Comparison of ENCODE assay signal across 10 cellular contexts in the genomic region with DNA sequence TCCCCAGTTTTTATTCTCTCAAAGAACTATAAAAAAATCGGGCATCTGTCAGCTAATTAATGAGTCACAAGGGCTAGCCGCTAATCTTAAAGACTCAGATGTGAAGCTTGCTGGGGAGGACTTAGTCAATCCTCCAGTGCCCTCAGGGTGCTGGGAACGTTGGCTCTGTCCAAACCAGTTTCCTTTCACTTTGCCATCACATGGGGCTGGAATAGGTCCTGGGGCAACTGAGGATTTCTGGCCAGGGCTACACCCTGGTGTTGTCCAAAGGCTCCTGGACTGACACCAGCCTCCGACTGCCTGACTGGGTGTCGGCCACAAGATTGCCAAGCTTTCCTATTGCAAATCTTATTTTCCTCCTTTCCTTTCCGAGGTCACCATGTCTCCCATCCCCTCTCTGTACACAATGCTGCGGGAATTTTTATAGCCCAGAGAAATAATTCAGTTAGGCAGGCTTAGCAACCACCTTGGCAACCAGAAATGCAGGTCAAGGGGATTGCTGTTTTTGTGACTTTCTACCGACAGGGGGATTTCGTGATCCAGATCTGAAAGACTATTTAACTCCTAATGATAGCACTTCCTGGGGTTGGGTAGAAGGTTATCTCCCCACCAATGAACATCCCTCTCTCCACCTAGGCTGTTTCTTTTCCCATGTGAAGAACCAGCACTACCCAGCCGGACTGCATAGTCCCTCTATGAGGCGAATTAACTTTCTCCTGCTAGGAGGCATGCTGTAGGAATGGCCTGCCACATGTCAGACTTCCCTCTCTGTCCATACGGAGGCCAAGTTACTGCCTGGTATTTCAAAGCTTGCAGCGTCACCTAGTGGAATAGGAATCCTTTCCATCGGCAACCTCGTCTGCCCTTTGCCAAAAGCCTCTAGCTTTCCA. TPM values are rescaled to one million over a fixed set of nuclear protein-coding genes. Genes with fewer than 3 reads are reported as not detected.
DNase-seq lines count a peak whose midpoint lies in the region; ATAC-seq and TF ChIP-seq lines count a peak whose summit lies in the region.
"Had no signal": no experiment of that assay in that cellular context is flagged by ENCODE, and none has a peak within 500 bp of the region (broad histone marks: within the 10 kb centered on the region; RNA-seq: fewer than 3 reads in every experiment).

No MANE protein-coding gene starts in this region.

- H3K27me3 ChIP-seq in mucosa of rectum (ENCODE audit: control insufficient read depth in 2 of 2, insufficient read depth in 2 of 2, low read length in 2 of 2): no peaks in the 10 kb centered on the region
- no peaks in the 10 kb centered on the region for H3K27me3 ChIP-seq in CD8-positive, alpha-beta memory T cell (ENCODE audit: insufficient read depth, low read length, poor library complexity, severe bottlenecking)

- H3K27me3 Mint-ChIP-seq in CD8-positive, alpha-beta memory T cell: peaks cover 3 to 14% of the 10 kb centered on the region in 2 donors

- ATAC-seq in GM18870 (IDR thresholded peaks at IDR 0.05; ENCODE audit: unreplicated experiment): no peak

- peaks cover 2 to 24% (median 3%) of the 10 kb centered on the region in 3 donors for H3K36me3 Mint-ChIP-seq in CD8-positive, alpha-beta memory T cell

- H3K27ac ChIP-seq in mucosa of rectum (ENCODE audit: low read depth in 2 of 2, low read length in 2 of 2): peak overlapping the region; percentile 5 to 11
- H3K27ac ChIP-seq in CD8-positive, alpha-beta memory T cell (ENCODE audit: low read depth, low read length): no peak overlapping the region

- H3K9me3 Mint-ChIP-seq in CD8-positive, alpha-beta memory T cell: peaks cover 21 to 35% (median 29%) of the 10 kb centered on the region in 5 donors

- no peaks in the 10 kb centered on the region for H3K4me1 ChIP-seq in mucosa of rectum (ENCODE audit: control insufficient read depth in 2 of 2, insufficient read depth in 2 of 2, low read length in 2 of 2)
- no peaks in the 10 kb centered on the region for H3K4me1 ChIP-seq in CD8-positive, alpha-beta memory T cell (ENCODE audit: insufficient read depth, low read length)

- no peak overlapping the region for H3K4me3 Mint-ChIP-seq in CD8-positive, alpha-beta memory T cell
- H3K4me3 Mint-ChIP-seq: central memory CD8-positive, alpha-beta T cell had no signal

- TF ChIP-seq CTCF in AG10803 (conservative IDR thresholded peaks at IDR 0.05; ENCODE audit: low read length): peak; percentile 83

- H3K4me3 ChIP-seq in AG10803 (ENCODE audit: low read length) (peak overlapping the region; percentile 62), mucosa of rectum (ENCODE audit: low read length in 2 of 2) (peak overlapping the region in 1 of 2 donors; percentile 48)
- no peak overlapping the region for H3K4me3 ChIP-seq in CD8-positive, alpha-beta memory T cell (ENCODE audit: low read length)

- H3K27ac Mint-ChIP-seq in CD8-positive, alpha-beta memory T cell: no peak overlapping the region

- no peaks in the 10 kb centered on the region for H3K4me1 Mint-ChIP-seq in CD8-positive, alpha-beta memory T cell
- H3K4me1 Mint-ChIP-seq: central memory CD8-positive, alpha-beta T cell had no signal

- in situ Hi-C loops in G401 (cut with HindIII; ENCODE audit: low sequenced_read_pairs): no loop called here

- H3K9ac ChIP-seq in mucosa of rectum (ENCODE audit: low read depth in 1 of 2, low read length in 2 of 2): no peak overlapping the region

- CTCF ChIA-PET in CD8-positive, alpha-beta memory T cell (lab: Charles Lee): no interaction called here

- DNase-seq in AG10803 (ENCODE audit: low read depth) (peak; percentile 93), NCI-H524 (lab: John Stamatoyannopoulos, UW) (peak; percentile 46 to 71), dermis microvascular lymphatic vessel endothelial cell (ENCODE audit: low read depth in 2 of 2) (peak; percentile 12 to 76), NCI-H2171 treated with DMSO at 0.1 percent for 48 hours (lab: John Stamatoyannopoulos, UW) (no peak), G401 (ENCODE audit: low spot score) (no peak)
- DNase-seq in CD8-positive, alpha-beta memory T cell: no peak
- DNase-seq: NCI-H1417 treated with DMSO at 0.1 percent for 48 hours had no signal

- no peaks in the 10 kb centered on the region for H3K36me3 ChIP-seq in mucosa of rectum (ENCODE audit: control insufficient read depth in 2 of 2, insufficient read depth in 2 of 2, low read length in 2 of 2)
- no peaks in the 10 kb centered on the region for H3K36me3 ChIP-seq in CD8-positive, alpha-beta memory T cell (ENCODE audit: insufficient read depth, low read length)

- peaks cover 5 to 15% of the 10 kb centered on the region in 2 donors for H3K9me3 ChIP-seq in mucosa of rectum (ENCODE audit: control insufficient read depth in 2 of 2, low read length in 2 of 2)
- peaks cover 16% of the 10 kb centered on the region for H3K9me3 ChIP-seq in CD8-positive, alpha-beta memory T cell (ENCODE audit: low read length)

- POLR2A ChIA-PET in CD8-positive, alpha-beta memory T cell (lab: Charles Lee): no interaction called here

RNA-seq across cellular contexts. Expression of a gene that starts 29.9 kb away (rescaled TPM):
- 3.2 and 5.2 TPM in 2 replicates for total RNA-seq in dermis microvascular lymphatic vessel endothelial cell
- 1 to 10 TPM; 8.8 to 9.1 TPM for total RNA-seq in CD8-positive, alpha-beta memory T cell
- 18.3 TPM for polyA plus RNA-seq in CD8-positive, alpha-beta memory T cell
- 3.6 and 3.9 TPM in 2 replicates for total RNA-seq in G401 (2014; rRNA removed; shearing (Covaris generic))

Comparison
In these comparisons a context has a peak if more than half of its experiments do, and no peak if none do; other contexts are left out.
1. DNase-seq: peak in AG10803 (single experiment), NCI-H524 (2 of 2) and dermis microvascular lymphatic vessel endothelial cell (2 of 2); none in CD8-positive, alpha-beta memory T cell (0 of 5), NCI-H2171 treated with DMSO at 0.1 percent for 48 hours (single experiment) and G401 (single experiment).